ENCODE assay signal across 28 cellular contexts in genomic region chr1:153639280-153639679, GRCh38. TPM values are rescaled to one million over a fixed set of nuclear protein-coding genes. Genes with fewer than 3 reads are reported as not detected.
"Had no signal": no experiment of that assay in that cellular context is flagged by ENCODE, and none has a peak within 500 bp of the region (broad histone marks: within the 10 kb centered on the region; RNA-seq: fewer than 3 reads in every experiment).

No MANE protein-coding gene starts in this region.

- ATAC-seq: activated CD4-positive, alpha-beta T cell treated with anti-CD3 and anti-CD28 coated beads for 36 hours; activated CD8-positive, alpha-beta memory T cell treated with anti-CD3 and anti-CD28 coated beads, Interleukin-2, amount 10 ng/mL, durations not matched to agents 7 days and 5 days; activated CD8-positive, alpha-beta T cell treated with anti-CD3 and anti-CD28 coated beads, Interleukin-2, amount 10 ng/mL, durations not matched to agents 7 days and 5 days; lower lobe of right lung; natural killer cell treated with Interleukin-12 subunit alpha and Interleukin-12 subunit beta and Interleukin-15 and Interleukin-18, amount 100 ng/mL, for 72 hours had no signal

- H3K4me3 ChIP-seq: breast epithelium, colonic mucosa, esophagus squamous epithelium, hepatocyte, lower lobe of right lung, sigmoid colon, testis, transverse colon had no signal

- H3K4me3 Mint-ChIP-seq: activated CD4-positive, alpha-beta T cell treated with anti-CD3 and anti-CD28 coated beads for 36 hours; activated CD8-positive, alpha-beta memory T cell treated with anti-CD3 and anti-CD28 coated beads, Interleukin-2, amount 10 ng/mL, durations not matched to agents 7 days and 5 days; activated CD8-positive, alpha-beta T cell treated with anti-CD3 and anti-CD28 coated beads, Interleukin-2, amount 10 ng/mL, durations not matched to agents 7 days and 5 days; natural killer cell treated with Interleukin-12 subunit alpha and Interleukin-12 subunit beta and Interleukin-15 and Interleukin-18, amount 100 ng/mL, for 72 hours; T-helper 2 cell treated with Interferon-gamma antibody and Interleukin-4, amounts not matched to agents 5 μg/mL and 100 μg/mL, for 36 hours had no signal

- H3K36me3 ChIP-seq: breast epithelium had no signal

- H3K4me2 ChIP-seq: hepatocyte had no signal

- H3K4me1 ChIP-seq: breast epithelium had no signal

- H3K27me3 Mint-ChIP-seq: activated CD4-positive, alpha-beta T cell treated with anti-CD3 and anti-CD28 coated beads for 36 hours; activated CD8-positive, alpha-beta memory T cell treated with anti-CD3 and anti-CD28 coated beads, Interleukin-2, amount 10 ng/mL, durations not matched to agents 7 days and 5 days; natural killer cell treated with Interleukin-12 subunit alpha and Interleukin-12 subunit beta and Interleukin-15 and Interleukin-18, amount 100 ng/mL, for 72 hours had no signal

- H3K9me3 ChIP-seq: breast epithelium, colonic mucosa, esophagus squamous epithelium, lower lobe of right lung, sigmoid colon, testis, transverse colon had no signal

- DNase-seq: activated CD4-positive, alpha-beta T cell treated with anti-CD3 and anti-CD28 coated beads for 36 hours; activated CD4-positive, CD25-positive, alpha-beta regulatory T cell; activated CD8-positive, alpha-beta memory T cell treated with anti-CD3 and anti-CD28 coated beads, Interleukin-2, amount 10 ng/mL, durations not matched to agents 7 days and 5 days; activated CD8-positive, alpha-beta T cell treated with anti-CD3 and anti-CD28 coated beads, Interleukin-2, amount 10 ng/mL, durations not matched to agents 7 days and 5 days; activated gamma-delta T cell; activated naive CD4-positive, alpha-beta T cell treated with anti-CD3 and anti-CD28 coated beads, Interleukin-2, amount 50 U/mL, for 16 hours; colonic mucosa; effector CD8-positive, alpha-beta T cell; esophagus squamous epithelium; foreskin melanocyte; lower lobe of right lung; mesenchymal stem cell; posterior cingulate gyrus; sigmoid colon; stimulated activated CD4-positive, alpha-beta T cell treated with anti-CD3 and anti-CD28 coated beads, Interleukin-15, amount 100 ng/mL, for 24 hours; stimulated activated CD4-positive, alpha-beta T cell treated with anti-CD3 and anti-CD28 coated beads, Interleukin-2, amount 100 ng/mL, for 24 hours; stimulated activated naive CD4-positive, alpha-beta T cell; T-helper 1 cell; testis; transverse colon had no signal

- H3K27ac ChIP-seq: breast epithelium, colonic mucosa, epithelial cell of prostate, esophagus squamous epithelium, hepatocyte, lower lobe of right lung, sigmoid colon, testis, transverse colon had no signal

- H2AFZ ChIP-seq: hepatocyte had no signal

- H3K27ac Mint-ChIP-seq: activated CD8-positive, alpha-beta memory T cell treated with anti-CD3 and anti-CD28 coated beads, Interleukin-2, amount 10 ng/mL, durations not matched to agents 7 days and 5 days; activated CD8-positive, alpha-beta T cell treated with anti-CD3 and anti-CD28 coated beads, Interleukin-2, amount 10 ng/mL, durations not matched to agents 7 days and 5 days; natural killer cell treated with Interleukin-12 subunit alpha and Interleukin-12 subunit beta and Interleukin-15 and Interleukin-18, amount 100 ng/mL, for 72 hours; T-helper 2 cell treated with Interferon-gamma antibody and Interleukin-4, amounts not matched to agents 5 μg/mL and 100 μg/mL, for 36 hours had no signal

- H3K27me3 ChIP-seq: breast epithelium, colonic mucosa, esophagus squamous epithelium, hepatocyte, sigmoid colon, testis, transverse colon had no signal

- H3K9me3 Mint-ChIP-seq: natural killer cell treated with Interleukin-12 subunit alpha and Interleukin-12 subunit beta and Interleukin-15 and Interleukin-18, amount 100 ng/mL, for 72 hours; T-helper 2 cell treated with Interferon-gamma antibody and Interleukin-4, amounts not matched to agents 5 μg/mL and 100 μg/mL, for 36 hours had no signal

RNA-seq across cellular contexts. Expression of gene S100A1, which starts 11.0 kb away (rescaled TPM):
- total RNA-seq: activated CD4-positive, alpha-beta T cell treated with anti-CD3 and anti-CD28 coated beads for 36 hours; activated CD8-positive, alpha-beta memory T cell treated with anti-CD3 and anti-CD28 coated beads, Interleukin-2, amount 10 ng/mL, durations not matched to agents 7 days and 5 days; activated CD8-positive, alpha-beta T cell treated with anti-CD3 and anti-CD28 coated beads, Interleukin-2, amount 10 ng/mL, durations not matched to agents 7 days and 5 days; dermis microvascular lymphatic vessel endothelial cell; mononuclear cell; natural killer cell treated with Interleukin-12 subunit alpha and Interleukin-12 subunit beta and Interleukin-15 and Interleukin-18, amount 100 ng/mL, for 72 hours; urinary bladder had no signal

RNA-seq across cellular contexts. Expression of gene S100A14, which starts 23.2 kb away (rescaled TPM):
- total RNA-seq: activated CD8-positive, alpha-beta memory T cell treated with anti-CD3 and anti-CD28 coated beads, Interleukin-2, amount 10 ng/mL, durations not matched to agents 7 days and 5 days; activated CD8-positive, alpha-beta T cell treated with anti-CD3 and anti-CD28 coated beads, Interleukin-2, amount 10 ng/mL, durations not matched to agents 7 days and 5 days; mononuclear cell; natural killer cell treated with Interleukin-12 subunit alpha and Interleukin-12 subunit beta and Interleukin-15 and Interleukin-18, amount 100 ng/mL, for 72 hours; testis had no signal
